ENCODE assay signal across 2 cellular contexts in the genomic region with DNA sequence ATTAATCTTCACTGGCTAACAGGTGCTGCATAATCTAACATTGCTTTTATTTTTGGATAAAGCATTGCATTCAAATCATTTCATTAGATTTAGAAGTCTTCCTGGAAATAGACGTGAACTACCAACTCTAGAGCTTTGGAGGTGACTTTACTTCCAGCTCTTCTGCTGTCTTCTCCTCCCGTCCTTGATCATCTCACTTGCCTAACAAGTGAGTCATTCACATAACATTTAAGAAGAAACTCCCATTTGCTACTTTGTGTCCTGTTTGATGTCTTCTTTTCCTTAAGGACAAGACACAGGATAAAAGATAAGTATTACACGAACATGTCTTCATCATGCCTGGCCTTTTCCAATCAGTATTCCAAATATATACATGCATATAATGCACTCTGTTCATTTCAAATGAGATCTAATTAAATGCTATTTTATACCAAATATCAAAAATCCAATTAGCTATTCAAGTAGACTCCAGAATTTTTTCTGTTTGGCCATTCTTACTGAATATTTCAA.
TF ChIP-seq lines count a peak whose summit lies in the region.

No MANE protein-coding gene starts in this region.

TF ChIP-seq in IMR-90, 13 proteins besides CTCF, POLR2A, EP300 and RAD21:
- no peak for TF ChIP-seq CEBPB (IDR thresholded peaks at IDR 0.05; ENCODE audit: low read depth, low read length)

TF ChIP-seq in H1, 55 proteins besides CTCF, POLR2A, EP300 and RAD21:
- TF ChIP-seq POLR2AphosphoS5 (IDR thresholded peaks at IDR 0.05; ENCODE audit: low read depth, low read length) (peak; percentile 65; the same call in 1 of the 2 replicates), TAF7 (optimal IDR thresholded peaks at IDR 0.05; ENCODE audit: borderline replicate concordance, low read depth, low read length) (no peak)
